12 cellular contexts compared by ENCODE assay signal in genomic region chr1:170668301-170668789, GRCh38. TPM values are rescaled to one million over a fixed set of nuclear protein-coding genes. Genes with fewer than 3 reads are reported as not detected.
A peak's percentile ranks its signal among the peaks of the same experiment; 100 is the strongest.
DNase-seq lines count a peak whose midpoint lies in the region; ATAC-seq, FAIRE-seq and TF ChIP-seq lines count a peak whose summit lies in the region.
"Had no signal": no experiment of that assay in that cellular context is flagged by ENCODE, and none has a peak within 500 bp of the region (broad histone marks: within the 10 kb centered on the region; RNA-seq: fewer than 3 reads in every experiment).

No MANE protein-coding gene starts in this region.

- H3K4me3 ChIP-seq in AG09309 (ENCODE audit: control insufficient read depth, low read depth, low read length) = peak overlapping the region; percentile 91
- H3K4me3 ChIP-seq in GM23248 = peak overlapping the region; percentile 96
- H3K4me3 ChIP-seq in GM12878 = no peak overlapping the region
- H3K4me3 ChIP-seq in BE2C (ENCODE audit: low read depth, low read length) = no peak overlapping the region

- H3K4me3 Mint-ChIP-seq in mesothelial cell of epicardium = peak overlapping the region; percentile 43
- H3K4me3 Mint-ChIP-seq: activated naive CD4-positive, alpha-beta T cell treated with anti-CD3 and anti-CD28 coated beads, Interleukin-2, amount 10 ng/mL, durations not matched to agents 7 days and 5 days had no signal

- RAD21 ChIA-PET in GM12878 (lab: Charles Lee; ENCODE audit: unreplicated experiment) = interaction anchor here (1.0 to 3.1 kb wide), 10 partner anchors 8 to 597 kb away, joined by 3 to 20 read pairs (median 5); partner anchors contain the start of gene KIFAP3

- no peak for FAIRE-seq in GM12878 (lab: Jason Lieb, UNC)
- FAIRE-seq: frontal cortex had no signal

- 1% methylated on average over 28 of the region's 28 CpGs for WGBS in GM23248 (ENCODE audit: low coverage in 1 of 2, low lambda C conversion rate in 2 of 2, missing lambda C conversion rate in 2 of 2), 2 experiments
- 20% methylated on average over 28 of the region's 28 CpGs for WGBS in GM12878 (ENCODE audit: insufficient coverage, insufficient replicate concordance, low lambda C conversion rate, missing lambda C conversion rate)

- BruUV-seq in GM12878 (replicated peaks; lab: Mats Ljungman, UMichigan) = no TSS peak

- SMC1A ChIA-PET in GM12878 (lab: Charles Lee; ENCODE audit: uncharacterized antibody, unreplicated experiment) = interaction anchor here (0.6 to 7.9 kb wide), 15 partner anchors 8 to 598 kb away, joined by 3 to 49 read pairs (median 4); no protein-coding TSS in a partner anchor

- DNase-seq in AG09309 (ENCODE audit: low read depth) = no peak
- peak; percentile 89 for DNase-seq in GM23248
- DNase-seq in GM12878 (ENCODE audit: low read depth, low spot score) = no peak
- DNase-seq in mesothelial cell of epicardium (ENCODE audit: low spot score in 2 of 2, unreplicated experiment in 2 of 2) = no peak
- no peak for DNase-seq in dedifferentiated amniotic fluid mesenchymal stem cell (ENCODE audit: extremely low spot score)
- no peak for DNase-seq in Ammon's horn (ENCODE audit: low spot score)
- DNase-seq in BE2C = no peak
- DNase-seq in occipital lobe (lab: John Stamatoyannopoulos, UW) = no peak
- DNase-seq: activated naive CD4-positive, alpha-beta T cell treated with anti-CD3 and anti-CD28 coated beads, Interleukin-2, amount 10 ng/mL, durations not matched to agents 7 days and 5 days; NCI-H2171 treated with DMSO at 0.1 percent for 48 hours had no signal

- ATAC-seq in GM12878 = no peak

- H4K20me1 ChIP-seq in GM23248 (ENCODE audit: insufficient read depth) (no peaks in the 10 kb centered on the region), GM12878 (ENCODE audit: control insufficient read depth, insufficient read depth) (no peaks in the 10 kb centered on the region)

- TF ChIP-seq CTCF in AG09309 (IDR thresholded peaks at IDR 0.05; ENCODE audit: control insufficient read depth, insufficient read depth, low read depth, low read length, missing control alignments) (no peak), GM12878 (IDR thresholded peaks at IDR 0.05 in 2 of 3, conservative IDR thresholded peaks at IDR 0.05 in 1 of 3; ENCODE audit: control insufficient read depth in 2 of 3, extremely low read depth in 1 of 3, insufficient read depth in 1 of 3, low read depth in 3 of 3, low read length in 3 of 3) (no peak), mesothelial cell of epicardium (IDR thresholded peaks at IDR 0.05; ENCODE audit: unreplicated experiment) (no peak), BE2C (IDR thresholded peaks at IDR 0.05; ENCODE audit: low read depth, low read length) (no peak)

- peaks cover 4% of the 10 kb centered on the region for H3K36me3 Mint-ChIP-seq in mesothelial cell of epicardium

- peaks cover 100% of the 10 kb centered on the region for H3K27me3 Mint-ChIP-seq in mesothelial cell of epicardium (ENCODE audit: low read depth)

- POLR2A ChIA-PET in GM12878 (lab: Charles Lee) = interaction anchor here (1.3 to 3.2 kb wide), 3 partner anchors 9 to 19 kb away, joined by 4 to 15 read pairs (median 6); no protein-coding TSS in a partner anchor

- H3K4me1 ChIP-seq in GM23248 (ENCODE audit: insufficient read depth) (peaks cover 47% of the 10 kb centered on the region), GM12878 (ENCODE audit: control insufficient read depth, insufficient read depth, low read length) (no peaks in the 10 kb centered on the region), BE2C (no peaks in the 10 kb centered on the region)
- H3K4me1 ChIP-seq: parathyroid adenoma had no signal

- intact Hi-C loops in GM12878 (cut with micrococcal nuclease; ENCODE audit: unreplicated experiment) = loop anchor here (10.0 kb wide), 1 partner anchor 74 kb away; no protein-coding TSS in a partner anchor

- H3K9ac ChIP-seq in GM23248 (peak overlapping the region; percentile 99), GM12878 (ENCODE audit: control insufficient read depth, insufficient read depth, low read length) (no peak overlapping the region)
- H3K9ac ChIP-seq: parathyroid adenoma had no signal

- H2AFZ ChIP-seq in GM23248 (no peak overlapping the region), GM12878 (ENCODE audit: control insufficient read depth, low read depth, low read length) (no peak overlapping the region)
- H2AFZ ChIP-seq: parathyroid adenoma had no signal

- no peak for TF ChIP-seq RAD21 in GM12878 (IDR thresholded peaks at IDR 0.05; ENCODE audit: insufficient read depth, low read depth, low read length)

- H3K9me3 ChIP-seq in GM23248 (ENCODE audit: low read depth) (no peaks in the 10 kb centered on the region), GM12878 (replicated peaks; ENCODE audit: control insufficient read depth, insufficient read depth, low read length) (no peaks in the 10 kb centered on the region; the same call in 2 of the 3 replicates), BE2C (no peaks in the 10 kb centered on the region)

- H3F3A ChIP-seq in GM23248 (ENCODE audit: insufficient read depth) = peaks cover 67% of the 10 kb centered on the region

- CTCF ChIA-PET in GM12878 (lab: Yijun Ruan, JAX) = interaction anchor here (0.8 to 5.0 kb wide), 6 partner anchors 11 to 213 kb away, joined by 3 to 58 read pairs (median 4); partner anchors contain the start of gene GORAB

- peaks cover 39% of the 10 kb centered on the region for H3K4me1 Mint-ChIP-seq in mesothelial cell of epicardium

- no peaks in the 10 kb centered on the region for H3K9me3 Mint-ChIP-seq in mesothelial cell of epicardium
- H3K9me3 Mint-ChIP-seq: activated naive CD4-positive, alpha-beta T cell treated with anti-CD3 and anti-CD28 coated beads, Interleukin-2, amount 10 ng/mL, durations not matched to agents 7 days and 5 days had no signal

- peak overlapping the region; percentile 97 for H3K27ac ChIP-seq in GM23248
- H3K27ac ChIP-seq in GM12878 (ENCODE audit: control insufficient read depth, insufficient read depth) = no peak overlapping the region
- H3K27ac ChIP-seq: parathyroid adenoma had no signal

- no peaks in the 10 kb centered on the region for H3K27me3 ChIP-seq in GM23248 (replicated peaks; ENCODE audit: insufficient read depth)
- H3K27me3 ChIP-seq in GM12878 (replicated peaks in 1 of 2; ENCODE audit: control insufficient read depth in 2 of 2, insufficient read depth in 2 of 2, low read length in 1 of 2) = peaks cover 11 to 31% of the 10 kb centered on the region in 2 experiments
- peaks cover 95% of the 10 kb centered on the region for H3K27me3 ChIP-seq in BE2C

- no peak overlapping the region for H3K27ac Mint-ChIP-seq in mesothelial cell of epicardium
- H3K27ac Mint-ChIP-seq: activated naive CD4-positive, alpha-beta T cell treated with anti-CD3 and anti-CD28 coated beads, Interleukin-2, amount 10 ng/mL, durations not matched to agents 7 days and 5 days had no signal

- H3K79me2 ChIP-seq in GM23248 (ENCODE audit: insufficient read depth) (peaks cover 100% of the 10 kb centered on the region), GM12878 (ENCODE audit: control insufficient read depth, insufficient read depth, low read length) (no peaks in the 10 kb centered on the region)
- H3K79me2 ChIP-seq: parathyroid adenoma had no signal

- peak overlapping the region; percentile 99 for H3K4me2 ChIP-seq in GM23248 (ENCODE audit: unreplicated experiment)
- H3K4me2 ChIP-seq in GM12878 (ENCODE audit: control insufficient read depth, insufficient read depth) = no peak overlapping the region

- no peak for TF ChIP-seq EP300 in GM12878 (IDR thresholded peaks at IDR 0.05; ENCODE audit: borderline replicate concordance in 1 of 2, control insufficient read depth in 1 of 2, low read depth in 2 of 2, low read length in 2 of 2)

- no peak for TF ChIP-seq POLR2A in GM12878 (IDR thresholded peaks at IDR 0.05; ENCODE audit: low read depth, low read length)

- H3K36me3 ChIP-seq in GM23248 (ENCODE audit: low read depth) = no peaks in the 10 kb centered on the region
- H3K36me3 ChIP-seq in GM12878 (ENCODE audit: control insufficient read depth in 2 of 2, insufficient read depth in 2 of 2, low read length in 1 of 2) = no peaks in the 10 kb centered on the region
- no peaks in the 10 kb centered on the region for H3K36me3 ChIP-seq in BE2C

- in situ Hi-C loops in GM23248 (cut with MboI) = loop anchor here (10.0 kb wide), 2 partner anchors 134 to 654 kb away; partner anchors contain the start of gene GORAB
- in situ Hi-C loops in GM12878 (cut with MboI) = no loop called here

- no peaks in the 10 kb centered on the region for H3K9me2 ChIP-seq in GM23248 (ENCODE audit: insufficient read depth)

TF ChIP-seq in GM12878, 131 proteins besides CTCF, POLR2A, EP300 and RAD21 (continues in another document):
- TF ChIP-seq TARDBP (IDR thresholded peaks at IDR 0.05; ENCODE audit: borderline replicate concordance) = no peak
- 0 out of 2 replicates have a peak, but pooled peaks have one; percentile 20 for TF ChIP-seq NBN (IDR thresholded peaks at IDR 0.05)
- peak; percentile 66; the same call in 1 of the 2 replicates for TF ChIP-seq LARP7 (IDR thresholded peaks at IDR 0.05)
- TF ChIP-seq IKZF2 (IDR thresholded peaks at IDR 0.05) = peak; percentile 13 to 41; a peak in 2 of 4 replicates
- peak in 1 of 2 experiments; percentile 37; a peak in 1 of 4 replicates for TF ChIP-seq BHLHE40 (IDR thresholded peaks at IDR 0.05; ENCODE audit: borderline replicate concordance in 1 of 2, low read depth in 2 of 2, low read length in 1 of 2)

RNA-seq across cellular contexts. Expression of gene PRRX1, which starts 4.4 kb away (rescaled TPM):
- total RNA-seq in GM23248 (2014; rRNA removed; shearing (Covaris generic)) = 179 and 191 TPM in 2 replicates
- polyA plus RNA-seq in GM23248 (2016; fragmentation: Nextera tagmentation; extraction: Ambion mirVana) (38.8 and 40.1 TPM in 2 replicates), GM12878 (2011; rRNA removed) (48.2 and 64.6 TPM in 2 replicates), GM12878 (2014; fragmentation: Illumina TruSeq; extraction: Trizol) (1.6 and 5.1 TPM in 2 replicates), GM12878 (2014; fragmentation: Nextera tagmentation; extraction: Ambion mirVana) (under 1 TPM; 0.42 to 0.48 TPM), GM12878 (2014; rRNA removed) (1.4 and 2.2 TPM in 2 replicates), GM12878 (2016; fragmentation: Nextera tagmentation; extraction: Ambion mirVana) (1 to 10 TPM in 1 of 2 experiments, under 1 TPM in 1; 0.67 to 1.3 TPM)
- 30.6 and 33.8 TPM in 2 replicates for total RNA-seq in GM12878 (2013; cell fraction: nucleolus; rRNA removed)
- total RNA-seq in GM12878 (2014; rRNA removed) (2.7 and 3.7 TPM in 2 replicates), GM12878 (2014; rRNA removed; fragmentation: Illumina TruSeq; extraction: Trizol) (1.3 and 2.4 TPM in 2 replicates), GM12878 (2021) (2.0 and 2.8 TPM in 2 replicates), mesothelial cell of epicardium (8.0 to 9.7 TPM (median 8.9 TPM) in 3 replicates), occipital lobe (5.5 TPM)
- polyA plus RNA-seq in GM12878 (2011; ENCODE audit: low read depth) = 0.16 TPM
- polyA plus RNA-seq in GM12878 (2011; cell fraction: cytosol; rRNA removed) = 35.9 and 39.3 TPM in 2 replicates
- 34.2 and 44.6 TPM in 2 replicates for polyA plus RNA-seq in GM12878 (2011; cell fraction: nucleus; rRNA removed)
- polyA plus RNA-seq in GM12878 (2012) = 0.26 and 0.56 TPM in 2 replicates
- 63.7 and 81.4 TPM in 2 replicates for polyA minus RNA-seq in GM12878 (2011; rRNA and poly(A)+ RNA removed)
- 24.7 and 24.9 TPM in 2 replicates for polyA minus RNA-seq in GM12878 (2011; cell fraction: cytosol; rRNA and poly(A)+ RNA removed)
- polyA minus RNA-seq in GM12878 (2011; cell fraction: nucleus; rRNA and poly(A)+ RNA removed) = 22.6 and 31.6 TPM in 2 replicates
- polyA plus RNA-seq in BE2C (2012; ENCODE audit: insufficient read depth, insufficient read length, low read depth) = not detected

Comparison
In these comparisons a context has a peak if more than half of its experiments do, and no peak if none do; other contexts are left out.
1. H3K4me3 ChIP-seq: peak in AG09309 (single experiment) and GM23248 (single experiment); none in GM12878 (single experiment) and BE2C (single experiment).